Comparison of ENCODE assay signal across 22 cellular contexts in genomic region chr2:563512-563911, GRCh38.
DNase-seq lines count a peak whose midpoint lies in the region; ATAC-seq and TF ChIP-seq lines count a peak whose summit lies in the region.
"Had no signal": no experiment of that assay in that cellular context is flagged by ENCODE, and none has a peak within 500 bp of the region (broad histone marks: within the 10 kb centered on the region; RNA-seq: fewer than 3 reads in every experiment).

No MANE protein-coding gene starts in this region.

- H3K9ac ChIP-seq in endodermal cell (ENCODE audit: extremely low read depth, low read length, poor library complexity, severe bottlenecking) = no peak overlapping the region
- H3K9ac ChIP-seq in neural progenitor cell = no peak overlapping the region
- H3K9ac ChIP-seq: BLaER1 treated with 17β-estradiol and CSF1 and Interleukin-3, amounts not matched to agents 10 nM and 100 nM had no signal

- no peaks in the 10 kb centered on the region for H3K9me3 Mint-ChIP-seq in GM23338
- H3K9me3 Mint-ChIP-seq in endodermal cell = no peaks in the 10 kb centered on the region
- no peaks in the 10 kb centered on the region for H3K9me3 Mint-ChIP-seq in neural progenitor cell
- no peaks in the 10 kb centered on the region for H3K9me3 Mint-ChIP-seq in activated CD8-positive, alpha-beta T cell treated with anti-CD3 and anti-CD28 coated beads for 36 hours
- H3K9me3 Mint-ChIP-seq: CD4-positive, alpha-beta T cell had no signal

- H3K9me3 ChIP-seq in endodermal cell (ENCODE audit: control insufficient read depth, low read length) (no peaks in the 10 kb centered on the region), neural progenitor cell (ENCODE audit: low read depth) (no peaks in the 10 kb centered on the region)
- H3K9me3 ChIP-seq: A549; BE2C; BLaER1 treated with 17β-estradiol and CSF1 and Interleukin-3, amounts not matched to agents 10 nM and 100 nM had no signal

- intact Hi-C loops in activated CD8-positive, alpha-beta T cell treated with anti-CD3 and anti-CD28 coated beads for 36 hours (cut with micrococcal nuclease) = no loop called here

- H4K20me1 ChIP-seq in GM23338 (replicated peaks; ENCODE audit: insufficient read depth) (no peaks in the 10 kb centered on the region), neural progenitor cell (ENCODE audit: low read depth) (no peaks in the 10 kb centered on the region)
- H4K20me1 ChIP-seq: BLaER1 treated with 17β-estradiol and CSF1 and Interleukin-3, amounts not matched to agents 10 nM and 100 nM had no signal

- H3K27ac ChIP-seq in GM23338 (ENCODE audit: low read depth) = no peak overlapping the region
- H3K27ac ChIP-seq in endodermal cell (ENCODE audit: low read depth, low read length) = no peak overlapping the region
- no peak overlapping the region for H3K27ac ChIP-seq in neural progenitor cell
- H3K27ac ChIP-seq: A549; BLaER1 treated with 17β-estradiol and CSF1 and Interleukin-3, amounts not matched to agents 10 nM and 100 nM had no signal

- ATAC-seq in GM23338 = no peak; the same call in 2 of the 3 replicates
- ATAC-seq in GM21515 (IDR thresholded peaks at IDR 0.05; ENCODE audit: unreplicated experiment) = no peak
- no peak for ATAC-seq in activated CD8-positive, alpha-beta T cell treated with anti-CD3 and anti-CD28 coated beads for 36 hours
- ATAC-seq: A549, GM12878 had no signal

- H3K9me2 ChIP-seq in GM23338 (ENCODE audit: insufficient read depth) = peaks cover 5% of the 10 kb centered on the region; the same call in 1 of the 2 replicates

- H3K27me3 Mint-ChIP-seq in GM23338 (ENCODE audit: insufficient read depth, low read depth, poor library complexity) (peaks cover 2% of the 10 kb centered on the region), endodermal cell (ENCODE audit: insufficient read depth) (peaks cover 5% of the 10 kb centered on the region), neural progenitor cell (ENCODE audit: insufficient read depth, low read depth) (peaks cover 2% of the 10 kb centered on the region)
- peaks cover 11% of the 10 kb centered on the region for H3K27me3 Mint-ChIP-seq in activated CD8-positive, alpha-beta T cell treated with anti-CD3 and anti-CD28 coated beads for 36 hours

- TF ChIP-seq CTCF in GM23338 (conservative IDR thresholded peaks at IDR 0.05; ENCODE audit: low read depth in 2 of 2) (no peak), endodermal cell (conservative IDR thresholded peaks at IDR 0.05) (no peak), neural progenitor cell (IDR thresholded peaks at IDR 0.05) (no peak)
- TF ChIP-seq CTCF in activated CD8-positive, alpha-beta T cell treated with anti-CD3 and anti-CD28 coated beads for 36 hours (IDR thresholded peaks at IDR 0.05) = no peak

- no peak overlapping the region for H3K4me2 ChIP-seq in GM23338
- no peak overlapping the region for H3K4me2 ChIP-seq in neural progenitor cell
- H3K4me2 ChIP-seq: A549 had no signal

- H3K4me3 ChIP-seq in GM23338 = no peak overlapping the region
- no peak overlapping the region for H3K4me3 ChIP-seq in endodermal cell (ENCODE audit: low read length)
- no peak overlapping the region for H3K4me3 ChIP-seq in neural progenitor cell
- H3K4me3 ChIP-seq: A549; BLaER1 treated with 17β-estradiol and CSF1 and Interleukin-3, amounts not matched to agents 10 nM and 100 nM; GM12878 had no signal

- H3K36me3 ChIP-seq in GM23338 (ENCODE audit: insufficient read depth) (no peaks in the 10 kb centered on the region), endodermal cell (ENCODE audit: control insufficient read depth, insufficient read depth, low read length) (no peaks in the 10 kb centered on the region), neural progenitor cell (no peaks in the 10 kb centered on the region)
- H3K36me3 ChIP-seq: BE2C; BLaER1 treated with 17β-estradiol and CSF1 and Interleukin-3, amounts not matched to agents 10 nM and 100 nM had no signal

- no peaks in the 10 kb centered on the region for H3K79me2 ChIP-seq in GM23338 (replicated peaks; ENCODE audit: insufficient read depth)
- no peaks in the 10 kb centered on the region for H3K79me2 ChIP-seq in neural progenitor cell (ENCODE audit: low read depth)

- peak overlapping the region; percentile 23; the same call in 1 of the 2 replicates for H2AFZ ChIP-seq in GM23338
- no peak overlapping the region for H2AFZ ChIP-seq in neural progenitor cell (replicated peaks)

- DNase-seq in GM23338 (ENCODE audit: low spot score) (no peak), endodermal cell (no peak), neural progenitor cell (ENCODE audit: low spot score) (no peak), NCI-H1417 treated with DMSO at 0.1 percent for 48 hours (lab: John Stamatoyannopoulos, UW) (no peak)
- no peak for DNase-seq in activated CD8-positive, alpha-beta T cell treated with anti-CD3 and anti-CD28 coated beads for 36 hours
- DNase-seq: 8988T; ACHN; AML-193; BE2C; CD4-positive, alpha-beta T cell; CD8-positive, alpha-beta memory T cell; DMS 273 treated with DMSO at 0.1 percent for 48 hours; DMS79; EL; GDM1; H7; HCEC 1CT had no signal

- H3K4me1 Mint-ChIP-seq in GM23338 (no peaks in the 10 kb centered on the region; the same call in 2 of the 3 replicates), endodermal cell (no peaks in the 10 kb centered on the region), neural progenitor cell (peaks cover 7% of the 10 kb centered on the region)
- H3K4me1 Mint-ChIP-seq in activated CD8-positive, alpha-beta T cell treated with anti-CD3 and anti-CD28 coated beads for 36 hours (ENCODE audit: low read depth) = no peaks in the 10 kb centered on the region
- H3K4me1 Mint-ChIP-seq: CD14-positive monocyte had no signal

- POLR2A ChIA-PET in activated CD8-positive, alpha-beta T cell treated with anti-CD3 and anti-CD28 coated beads for 36 hours (lab: Charles Lee) = no interaction called here

- H3F3A ChIP-seq in GM23338 (replicated peaks; ENCODE audit: low read depth) (no peaks in the 10 kb centered on the region), neural progenitor cell (ENCODE audit: low read depth) (no peaks in the 10 kb centered on the region)

- H3K36me3 Mint-ChIP-seq in GM23338 (ENCODE audit: low read depth) (no peaks in the 10 kb centered on the region), endodermal cell (ENCODE audit: low read depth) (no peaks in the 10 kb centered on the region), neural progenitor cell (no peaks in the 10 kb centered on the region)
- no peaks in the 10 kb centered on the region for H3K36me3 Mint-ChIP-seq in activated CD8-positive, alpha-beta T cell treated with anti-CD3 and anti-CD28 coated beads for 36 hours (ENCODE audit: low read depth)
- H3K36me3 Mint-ChIP-seq: CD14-positive monocyte; CD8-positive, alpha-beta memory T cell had no signal

- H3K4me3 Mint-ChIP-seq in GM23338 (no peak overlapping the region), endodermal cell (no peak overlapping the region), neural progenitor cell (no peak overlapping the region)
- H3K4me3 Mint-ChIP-seq in activated CD8-positive, alpha-beta T cell treated with anti-CD3 and anti-CD28 coated beads for 36 hours = no peak overlapping the region
- H3K4me3 Mint-ChIP-seq: CD14-positive monocyte; CD4-positive, alpha-beta T cell had no signal

- H3K27ac Mint-ChIP-seq in GM23338 (peak overlapping the region; percentile 33; the same call in 1 of the 2 replicates), endodermal cell (peak overlapping the region; percentile 35), neural progenitor cell (peak overlapping the region; percentile 96)
- no peak overlapping the region for H3K27ac Mint-ChIP-seq in activated CD8-positive, alpha-beta T cell treated with anti-CD3 and anti-CD28 coated beads for 36 hours
- H3K27ac Mint-ChIP-seq: CD14-positive monocyte; CD4-positive, alpha-beta T cell; CD8-positive, alpha-beta memory T cell had no signal

- H3K27me3 ChIP-seq in GM23338 (ENCODE audit: insufficient read depth) = no peaks in the 10 kb centered on the region
- H3K27me3 ChIP-seq in endodermal cell (ENCODE audit: control insufficient read depth, insufficient read depth, low read length, poor library complexity, severe bottlenecking) = no peaks in the 10 kb centered on the region
- peaks cover 4% of the 10 kb centered on the region for H3K27me3 ChIP-seq in neural progenitor cell
- H3K27me3 ChIP-seq: BE2C; BLaER1 treated with 17β-estradiol and CSF1 and Interleukin-3, amounts not matched to agents 10 nM and 100 nM had no signal

- 91% methylated on average over 8 to 10 of the region's 10 CpGs for WGBS in endodermal cell (ENCODE audit: insufficient coverage in 1 of 2, insufficient read length in 1 of 2), 2 experiments

- H3K4me1 ChIP-seq in GM23338 (ENCODE audit: insufficient read depth) = no peaks in the 10 kb centered on the region
- no peaks in the 10 kb centered on the region for H3K4me1 ChIP-seq in endodermal cell (ENCODE audit: control insufficient read depth, insufficient read depth, low read length)
- H3K4me1 ChIP-seq in neural progenitor cell = no peaks in the 10 kb centered on the region
- H3K4me1 ChIP-seq: A549 had no signal

- CTCF ChIA-PET in activated CD8-positive, alpha-beta T cell treated with anti-CD3 and anti-CD28 coated beads for 36 hours (lab: Charles Lee) = interaction anchor here (1.2 kb wide), 1 partner anchor 73 kb away, joined by 3 read pairs; no protein-coding TSS in a partner anchor

TF ChIP-seq in GM23338, 12 proteins besides CTCF, POLR2A, EP300 and RAD21:
- TF ChIP-seq ZNF331 (CRISPR knock-in tag; IDR thresholded peaks at IDR 0.05; ENCODE audit: low read depth) = no peak
TF ChIP-seq in GM23338: peak in this region for 0.
